8 cellular contexts compared by ENCODE assay signal in the genomic region with DNA sequence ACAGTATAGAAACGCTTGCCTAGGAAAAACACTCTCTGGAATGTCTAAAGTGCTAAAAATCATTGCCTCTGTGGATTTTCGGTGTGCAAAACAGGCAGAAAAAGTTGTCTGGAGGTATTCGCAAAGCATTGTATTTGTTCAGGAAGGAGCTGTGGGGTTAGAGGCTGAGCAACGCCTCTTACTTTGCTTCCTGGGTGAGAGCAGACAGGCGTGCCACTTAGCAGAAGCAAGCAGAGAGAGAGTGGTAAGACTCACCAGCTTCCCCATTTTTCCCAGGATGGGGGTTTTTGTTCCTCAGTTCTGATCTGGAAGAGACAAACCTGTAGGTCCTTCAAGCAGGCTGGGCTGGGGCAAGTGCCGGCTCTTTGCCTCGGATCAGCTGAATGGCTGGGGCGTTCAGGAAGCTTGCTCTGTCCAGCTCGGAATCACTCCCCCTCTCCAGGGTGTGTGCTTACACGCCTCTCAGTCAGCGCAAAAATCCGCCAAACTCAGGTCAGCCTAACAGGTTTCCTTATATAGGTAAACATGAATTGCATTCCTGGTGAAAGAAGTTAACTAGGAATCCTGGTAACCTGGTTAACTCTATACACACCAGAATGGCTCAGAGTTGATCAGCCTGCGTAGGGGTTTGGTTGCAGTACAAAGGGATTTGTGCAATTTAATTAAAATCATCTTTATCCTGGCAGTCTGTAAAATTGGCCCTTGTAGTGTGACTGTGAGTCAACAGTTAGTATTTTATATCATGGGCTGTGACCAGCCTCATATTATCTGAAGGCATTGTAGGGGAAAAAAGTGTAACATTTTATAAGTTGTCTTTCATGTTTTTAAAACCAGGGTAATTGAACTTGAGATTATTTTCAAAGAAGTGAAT.
DNase-seq lines count a peak whose midpoint lies in the region; ATAC-seq and TF ChIP-seq lines count a peak whose summit lies in the region.

No MANE protein-coding gene starts in this region.

- H3K9me3 Mint-ChIP-seq in activated CD4-positive, alpha-beta memory T cell treated with anti-CD3 and anti-CD28 coated beads for 36 hours = no peaks in the 10 kb centered on the region
- no peaks in the 10 kb centered on the region for H3K9me3 Mint-ChIP-seq in activated CD4-positive, alpha-beta T cell treated with anti-CD3 and anti-CD28 coated beads, Interleukin-2, amount 10 ng/mL, durations not matched to agents 7 days and 5 days

- TF ChIP-seq POLR2A in prostate gland (IDR thresholded peaks at IDR 0.05) = no peak

- no peaks in the 10 kb centered on the region for H3K27me3 Mint-ChIP-seq in activated CD4-positive, alpha-beta memory T cell treated with anti-CD3 and anti-CD28 coated beads for 36 hours
- no peaks in the 10 kb centered on the region for H3K27me3 Mint-ChIP-seq in activated CD4-positive, alpha-beta T cell treated with anti-CD3 and anti-CD28 coated beads, Interleukin-2, amount 10 ng/mL, durations not matched to agents 7 days and 5 days

- 7% methylated on average over 13 of the region's 13 CpGs for WGBS in prostate gland

- TF ChIP-seq CTCF in WERI-Rb-1 (IDR thresholded peaks at IDR 0.05; ENCODE audit: low read depth, low read length) = no peak
- TF ChIP-seq CTCF in prostate gland (IDR thresholded peaks at IDR 0.05) = no peak

- H3K27ac ChIP-seq in WERI-Rb-1 = no peak overlapping the region; the same call in 1 of the 2 replicates
- peak overlapping the region in 1 of 2 donors; percentile 11 for H3K27ac ChIP-seq in prostate gland

- H3K9me3 ChIP-seq in WERI-Rb-1 (ENCODE audit: severe bottlenecking) (no peaks in the 10 kb centered on the region), prostate gland (no peaks in the 10 kb centered on the region)

- POLR2A ChIA-PET in HEK293T (lab: Yijun Ruan, JAX) = interaction anchor here (0.6 to 1.5 kb wide), 2 partner anchors 9 to 122 kb away, joined by 3 to 4 read pairs; no protein-coding TSS in a partner anchor
- POLR2A ChIA-PET in activated CD4-positive, alpha-beta memory T cell treated with anti-CD3 and anti-CD28 coated beads for 36 hours (lab: Charles Lee) = no interaction called here
- POLR2A ChIA-PET in activated CD4-positive, alpha-beta T cell treated with anti-CD3 and anti-CD28 coated beads, Interleukin-2, amount 10 ng/mL, durations not matched to agents 7 days and 5 days (lab: Charles Lee) = no interaction called here

- ATAC-seq in left ventricle myocardium superior (peak; percentile 59), GM21447 (IDR thresholded peaks at IDR 0.05; ENCODE audit: unreplicated experiment) (no peak)

- H3K4me3 Mint-ChIP-seq in activated CD4-positive, alpha-beta memory T cell treated with anti-CD3 and anti-CD28 coated beads for 36 hours = no peak overlapping the region
- no peak overlapping the region for H3K4me3 Mint-ChIP-seq in activated CD4-positive, alpha-beta T cell treated with anti-CD3 and anti-CD28 coated beads, Interleukin-2, amount 10 ng/mL, durations not matched to agents 7 days and 5 days

- DNase-seq in HEK293T (ENCODE audit: extremely low spot score) (peak; percentile 37), WERI-Rb-1 (peak; percentile 23), left ventricle myocardium superior (peak; percentile 11), prostate gland (ENCODE audit: low spot score) (peak; percentile 55)
- DNase-seq in effector CD8-positive, alpha-beta T cell (lab: John Stamatoyannopoulos, UW) = no peak
- DNase-seq in activated CD4-positive, alpha-beta memory T cell treated with anti-CD3 and anti-CD28 coated beads for 36 hours = no peak
- no peak for DNase-seq in activated CD4-positive, alpha-beta T cell treated with anti-CD3 and anti-CD28 coated beads, Interleukin-2, amount 10 ng/mL, durations not matched to agents 7 days and 5 days

- CTCF ChIA-PET in HEK293T (lab: Yijun Ruan, JAX) = interaction anchor here (0.7 kb wide), 1 partner anchor 170 kb away, joined by 3 read pairs; no protein-coding TSS in a partner anchor
- CTCF ChIA-PET in activated CD4-positive, alpha-beta memory T cell treated with anti-CD3 and anti-CD28 coated beads for 36 hours (lab: Charles Lee) = no interaction called here
- CTCF ChIA-PET in activated CD4-positive, alpha-beta T cell treated with anti-CD3 and anti-CD28 coated beads, Interleukin-2, amount 10 ng/mL, durations not matched to agents 7 days and 5 days (lab: Charles Lee) = no interaction called here

- no peaks in the 10 kb centered on the region for H3K36me3 ChIP-seq in WERI-Rb-1
- H3K36me3 ChIP-seq in prostate gland = no peaks in the 10 kb centered on the region

- H3K27me3 ChIP-seq in WERI-Rb-1 (ENCODE audit: insufficient read depth, low read depth, severe bottlenecking) (peaks cover 4% of the 10 kb centered on the region), prostate gland (replicated peaks; ENCODE audit: insufficient read depth) (no peaks in the 10 kb centered on the region)

- intact Hi-C loops in left ventricle myocardium superior (cut with micrococcal nuclease) (no loop called here), prostate gland (cut with DNase I) (no loop called here)
- intact Hi-C loops in activated CD4-positive, alpha-beta memory T cell treated with anti-CD3 and anti-CD28 coated beads for 36 hours (cut with micrococcal nuclease) = no loop called here

- H3K4me3 ChIP-seq in WERI-Rb-1 (ENCODE audit: low read depth, low read length) (peak overlapping the region; percentile 6), prostate gland (peak overlapping the region; percentile 9 to 11)

- no peak overlapping the region for H3K27ac Mint-ChIP-seq in activated CD4-positive, alpha-beta memory T cell treated with anti-CD3 and anti-CD28 coated beads for 36 hours
- H3K27ac Mint-ChIP-seq in activated CD4-positive, alpha-beta T cell treated with anti-CD3 and anti-CD28 coated beads, Interleukin-2, amount 10 ng/mL, durations not matched to agents 7 days and 5 days = no peak overlapping the region

- no peaks in the 10 kb centered on the region for H3K36me3 Mint-ChIP-seq in activated CD4-positive, alpha-beta memory T cell treated with anti-CD3 and anti-CD28 coated beads for 36 hours
- H3K36me3 Mint-ChIP-seq in activated CD4-positive, alpha-beta T cell treated with anti-CD3 and anti-CD28 coated beads, Interleukin-2, amount 10 ng/mL, durations not matched to agents 7 days and 5 days (ENCODE audit: low read depth) = no peaks in the 10 kb centered on the region

- no peaks in the 10 kb centered on the region for H3K4me1 Mint-ChIP-seq in activated CD4-positive, alpha-beta memory T cell treated with anti-CD3 and anti-CD28 coated beads for 36 hours (ENCODE audit: low read depth)
- H3K4me1 Mint-ChIP-seq in activated CD4-positive, alpha-beta T cell treated with anti-CD3 and anti-CD28 coated beads, Interleukin-2, amount 10 ng/mL, durations not matched to agents 7 days and 5 days = no peaks in the 10 kb centered on the region

- H3K4me1 ChIP-seq in prostate gland (replicated peaks) = no peaks in the 10 kb centered on the region

TF ChIP-seq in HEK293T, 16 proteins besides CTCF, POLR2A, EP300 and RAD21:
- TF ChIP-seq FOXK2 (IDR thresholded peaks at IDR 0.05) (no peak), HDGF (IDR thresholded peaks at IDR 0.05; ENCODE audit: borderline replicate concordance) (no peak), BHLHE40 (IDR thresholded peaks at IDR 0.05; ENCODE audit: borderline replicate concordance) (no peak), SP1 (IDR thresholded peaks at IDR 0.05) (no peak), ARNT (IDR thresholded peaks at IDR 0.05) (no peak), CTBP1 (IDR thresholded peaks at IDR 0.05; ENCODE audit: borderline replicate concordance) (no peak), L3MBTL2 (conservative IDR thresholded peaks at IDR 0.05) (no peak)
- TF ChIP-seq, protein P1, sequence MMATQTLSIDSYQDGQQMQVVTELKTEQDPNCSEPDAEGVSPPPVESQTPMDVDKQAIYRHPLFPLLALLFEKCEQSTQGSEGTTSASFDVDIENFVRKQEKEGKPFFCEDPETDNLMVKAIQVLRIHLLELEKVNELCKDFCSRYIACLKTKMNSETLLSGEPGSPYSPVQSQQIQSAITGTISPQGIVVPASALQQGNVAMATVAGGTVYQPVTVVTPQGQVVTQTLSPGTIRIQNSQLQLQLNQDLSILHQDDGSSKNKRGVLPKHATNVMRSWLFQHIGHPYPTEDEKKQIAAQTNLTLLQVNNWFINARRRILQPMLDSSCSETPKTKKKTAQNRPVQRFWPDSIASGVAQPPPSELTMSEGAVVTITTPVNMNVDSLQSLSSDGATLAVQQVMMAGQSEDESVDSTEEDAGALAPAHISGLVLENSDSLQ (IDR thresholded peaks at IDR 0.05) = no peak

Comparison
In these comparisons a context has a peak if more than half of its experiments do, and no peak if none do; other contexts are left out.
1. DNase-seq: peak in HEK293T (single experiment), WERI-Rb-1 (single experiment), left ventricle myocardium superior (single experiment) and prostate gland (single experiment); none in effector CD8-positive, alpha-beta T cell (single experiment), activated CD4-positive, alpha-beta memory T cell treated with anti-CD3 and anti-CD28 coated beads for 36 hours (single experiment) and activated CD4-positive, alpha-beta T cell treated with anti-CD3 and anti-CD28 coated beads, Interleukin-2, amount 10 ng/mL, durations not matched to agents 7 days and 5 days (single experiment).